Comparison of ENCODE assay signal across 10 cellular contexts in genomic region chr12:92340441-92341332, GRCh38.
A peak's percentile ranks its signal among the peaks of the same experiment; 100 is the strongest.
DNase-seq lines count a peak whose midpoint lies in the region; ATAC-seq and TF ChIP-seq lines count a peak whose summit lies in the region.
"Had no signal": no experiment of that assay in that cellular context is flagged by ENCODE, and none has a peak within 500 bp of the region (broad histone marks: within the 10 kb centered on the region; RNA-seq: fewer than 3 reads in every experiment).

No MANE protein-coding gene starts in this region.

- no peaks in the 10 kb centered on the region for H3K36me3 Mint-ChIP-seq in activated T-cell treated with anti-CD3 and anti-CD28 coated beads, Interleukin-2, amount 50 U/mL, for 4 hours (ENCODE audit: insufficient read depth)

- peak; percentile 65 to 79 for ATAC-seq in activated T-cell treated with anti-CD3 and anti-CD28 coated beads, Interleukin-2, amount 50 U/mL, for 4 hours
- ATAC-seq in HG03558 (IDR thresholded peaks at IDR 0.05; ENCODE audit: extremely low read depth, unreplicated experiment) (peak; percentile 65), HG03159 (IDR thresholded peaks at IDR 0.05; ENCODE audit: unreplicated experiment) (no peak)

- no peak for DNase-seq in activated T-cell treated with anti-CD3 and anti-CD28 coated beads, Interleukin-2, amount 50 U/mL, for 4 hours
- no peak for DNase-seq in activated T-cell treated with anti-CD3 and anti-CD28 coated beads, Interleukin-2, amount 50 U/mL, for 1 hour
- DNase-seq in epithelial cell of esophagus (ENCODE audit: low read depth) = peak; percentile 80
- no peak for DNase-seq in transverse colon
- no peak for DNase-seq in cerebellum (ENCODE audit: low spot score)
- no peak for DNase-seq in NK-92 treated with Interleukin-12 subunit alpha and Interleukin-12 subunit beta, amount 100 ng/mL, for 24 hours (lab: John Stamatoyannopoulos, UW)
- DNase-seq: uterus had no signal

- peaks cover 17% of the 10 kb centered on the region for H3K4me1 Mint-ChIP-seq in activated T-cell treated with anti-CD3 and anti-CD28 coated beads, Interleukin-2, amount 50 U/mL, for 4 hours (ENCODE audit: low read depth)

- 62 to 63% methylated on average over 6 to 8 of the region's 8 CpGs for WGBS in transverse colon (ENCODE audit: low coverage in 1 of 2), 2 donors

- no peaks in the 10 kb centered on the region for H3K9me3 Mint-ChIP-seq in activated T-cell treated with anti-CD3 and anti-CD28 coated beads, Interleukin-2, amount 50 U/mL, for 4 hours

- no peak for TF ChIP-seq EP300 in transverse colon (IDR thresholded peaks at IDR 0.05; ENCODE audit: low read depth)

- H3K4me1 ChIP-seq in transverse colon = peaks cover 0 to 26% (median 11%) of the 10 kb centered on the region in 4 donors
- H3K4me1 ChIP-seq: SJSA1 had no signal

- H3K27me3 Mint-ChIP-seq in activated T-cell treated with anti-CD3 and anti-CD28 coated beads, Interleukin-2, amount 50 U/mL, for 4 hours (ENCODE audit: low read depth) = no peaks in the 10 kb centered on the region

- intact Hi-C loops in transverse colon (cut with DNase I; ENCODE audit: low total_unique reads) = no loop called here

- TF ChIP-seq CTCF in epithelial cell of esophagus (IDR thresholded peaks at IDR 0.05; ENCODE audit: insufficient read depth, low read depth, low read length, missing control alignments) (no peak), transverse colon (IDR thresholded peaks at IDR 0.05) (no peak)

- no peaks in the 10 kb centered on the region for H3K9me3 ChIP-seq in transverse colon
- H3K9me3 ChIP-seq: SJSA1, uterus had no signal

- TF ChIP-seq POLR2A in transverse colon (IDR thresholded peaks at IDR 0.05) = no peak

- no peaks in the 10 kb centered on the region for H3K27me3 ChIP-seq in transverse colon
- H3K27me3 ChIP-seq: SJSA1, uterus had no signal

- no peaks in the 10 kb centered on the region for H3K36me3 ChIP-seq in transverse colon
- H3K36me3 ChIP-seq: SJSA1, uterus had no signal

- peak overlapping the region; percentile 40 for H3K4me3 Mint-ChIP-seq in activated T-cell treated with anti-CD3 and anti-CD28 coated beads, Interleukin-2, amount 50 U/mL, for 4 hours

- H3K27ac ChIP-seq in transverse colon = peak overlapping the region; percentile 44 to 77 (median 66)
- H3K27ac ChIP-seq: SJSA1, uterus had no signal

- H3K4me3 ChIP-seq in epithelial cell of esophagus (ENCODE audit: low read length) = peak overlapping the region; percentile 23
- peak overlapping the region in 2 of 4 donors; percentile 3 to 40 for H3K4me3 ChIP-seq in transverse colon
- H3K4me3 ChIP-seq: SJSA1, uterus had no signal

- in situ Hi-C loops in transverse colon (cut with MboI; ENCODE audit: low pct_ligation_motif_present in 1 of 4, low pct_unique_long_range_greater_than_20kb in 1 of 4, low sequenced_read_pairs in 3 of 4) = no loop called here
